In genomic region chr2:238320648-238321281, GRCh38 we compare ENCODE assay signal across 1 cellular context.
TF ChIP-seq lines count a peak whose summit lies in the region.

No MANE protein-coding gene starts in this region.

TF ChIP-seq in GM12878, 131 proteins besides CTCF, POLR2A, EP300 and RAD21 (continued from another document):
- TF ChIP-seq ZBTB40 (IDR thresholded peaks at IDR 0.05; ENCODE audit: borderline replicate concordance), result no peak
- TF ChIP-seq NR2F1 (conservative IDR thresholded peaks at IDR 0.05), result 0 out of 2 replicates have a peak, but pooled peaks have one; percentile 22
- no peak for TF ChIP-seq IRF4 (IDR thresholded peaks at IDR 0.05; ENCODE audit: low read depth, low read length)
- 0 out of 2 replicates have a peak, but pooled peaks have one; percentile 55 for TF ChIP-seq GATAD2B (conservative IDR thresholded peaks at IDR 0.05; ENCODE audit: low read depth)
- 0 out of 2 replicates have a peak, but pooled peaks have one; percentile 36 for TF ChIP-seq SMARCA5 (IDR thresholded peaks at IDR 0.05)
- TF ChIP-seq PBX3 (IDR thresholded peaks at IDR 0.05; ENCODE audit: insufficient replicate concordance, low read depth, low read length), result no peak
- 0 out of 2 replicates have a peak, but pooled peaks have one; percentile 66 for TF ChIP-seq LARP7 (IDR thresholded peaks at IDR 0.05)
- TF ChIP-seq CHD4 (IDR thresholded peaks at IDR 0.05), result no peak
- no peak for TF ChIP-seq NRF1 (conservative IDR thresholded peaks at IDR 0.05; ENCODE audit: low read depth, low read length)
- peak; percentile 9; the same call in 1 of the 2 replicates for TF ChIP-seq RB1 (IDR thresholded peaks at IDR 0.05; ENCODE audit: borderline replicate concordance)
- TF ChIP-seq DPF2 (IDR thresholded peaks at IDR 0.05), result peak; percentile 19
- TF ChIP-seq ETV6 (conservative IDR thresholded peaks at IDR 0.05 in 1 of 2, IDR thresholded peaks at IDR 0.05 in 1 of 2; ENCODE audit: borderline replicate concordance in 1 of 2, low read depth in 1 of 2), result no peak
- TF ChIP-seq CEBPB (IDR thresholded peaks at IDR 0.05; ENCODE audit: borderline replicate concordance in 1 of 2, low read depth in 2 of 2, low read length in 2 of 2), result no peak
